In the genomic region with DNA sequence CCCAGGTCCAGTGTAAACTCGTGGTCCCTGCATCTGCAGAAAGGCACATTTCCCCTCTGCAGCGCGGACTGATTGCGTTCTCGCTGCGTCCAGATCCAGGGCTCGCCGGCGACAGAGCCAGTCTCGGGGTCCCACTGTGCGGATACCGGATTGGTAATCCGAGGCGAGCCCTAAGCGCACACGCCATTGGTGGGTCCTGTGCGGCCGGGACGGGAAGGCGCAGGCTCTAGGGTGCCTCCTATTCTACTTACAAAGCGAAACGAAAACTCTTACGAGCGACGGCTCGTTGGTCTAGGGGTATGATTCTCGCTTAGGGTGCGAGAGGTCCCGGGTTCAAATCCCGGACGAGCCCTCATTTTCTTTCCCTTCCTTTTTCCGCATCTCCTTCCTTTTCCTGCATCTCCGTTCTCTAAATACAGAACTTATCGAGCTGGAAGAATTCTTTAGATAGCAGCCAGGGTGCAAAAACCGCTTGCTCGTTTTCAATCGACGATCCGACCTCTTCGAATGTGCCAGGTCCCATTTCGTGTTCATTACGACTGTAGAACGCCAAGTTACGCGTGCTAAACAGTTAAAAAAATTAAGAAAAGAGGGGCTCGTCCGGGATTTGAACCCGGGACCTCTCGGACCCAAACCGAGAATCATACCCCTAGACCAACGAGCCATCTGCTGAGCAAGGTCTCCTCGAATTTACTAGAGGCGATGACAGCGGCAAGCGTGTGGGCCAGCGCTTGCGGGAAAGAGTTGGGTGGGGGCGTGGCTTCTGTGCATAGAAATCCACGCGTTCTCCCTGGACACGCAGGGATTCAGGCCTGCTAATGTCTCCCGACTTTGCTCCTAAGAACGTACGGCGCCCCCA, we compare ENCODE assay signal across 1 cellular context.
TF ChIP-seq lines count a peak whose summit lies in the region.

No MANE protein-coding gene starts in this region.

TF ChIP-seq in HepG2, 621 proteins besides CTCF, POLR2A, EP300 and RAD21 (continued from another document):
- TF ChIP-seq, protein P1, sequence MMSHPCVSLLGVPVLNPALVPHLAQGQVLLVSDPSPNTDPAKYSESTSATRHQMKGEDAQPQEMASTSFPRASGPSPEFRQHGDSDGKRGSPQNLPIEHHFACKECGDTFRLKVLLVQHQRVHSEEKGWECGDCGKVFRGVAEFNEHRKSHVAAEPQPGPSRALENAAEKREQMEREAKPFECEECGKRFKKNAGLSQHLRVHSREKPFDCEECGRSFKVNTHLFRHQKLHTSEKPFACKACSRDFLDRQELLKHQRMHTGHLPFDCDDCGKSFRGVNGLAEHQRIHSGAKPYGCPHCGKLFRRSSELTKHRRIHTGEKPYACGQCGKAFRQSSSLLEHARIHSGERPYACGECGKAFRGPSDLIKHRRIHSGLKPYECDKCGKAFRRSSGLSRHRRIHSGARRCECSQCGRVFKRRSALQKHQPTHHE (CRISPR knock-in tag; IDR thresholded peaks at IDR 0.05; ENCODE audit: borderline replicate concordance) = no peak
- TF ChIP-seq ZMYM4 (CRISPR knock-in tag; IDR thresholded peaks at IDR 0.05) (peak; percentile 41; the same call in 1 of the 2 replicates), ZFY (CRISPR knock-in tag; IDR thresholded peaks at IDR 0.05) (no peak), RNF219 (CRISPR knock-in tag; IDR thresholded peaks at IDR 0.05) (no peak), ZNF607 (CRISPR knock-in tag; IDR thresholded peaks at IDR 0.05; ENCODE audit: borderline replicate concordance) (no peak), NCOA2 (CRISPR knock-in tag; IDR thresholded peaks at IDR 0.05) (peak; percentile 32), ZNF780A (CRISPR knock-in tag; IDR thresholded peaks at IDR 0.05) (no peak; the same call in 1 of the 2 replicates), ZNF512 (CRISPR knock-in tag; IDR thresholded peaks at IDR 0.05) (no peak), ZSCAN20 (CRISPR knock-in tag; IDR thresholded peaks at IDR 0.05; ENCODE audit: borderline replicate concordance) (no peak; the same call in 1 of the 2 replicates)
- TF ChIP-seq, protein P2, sequence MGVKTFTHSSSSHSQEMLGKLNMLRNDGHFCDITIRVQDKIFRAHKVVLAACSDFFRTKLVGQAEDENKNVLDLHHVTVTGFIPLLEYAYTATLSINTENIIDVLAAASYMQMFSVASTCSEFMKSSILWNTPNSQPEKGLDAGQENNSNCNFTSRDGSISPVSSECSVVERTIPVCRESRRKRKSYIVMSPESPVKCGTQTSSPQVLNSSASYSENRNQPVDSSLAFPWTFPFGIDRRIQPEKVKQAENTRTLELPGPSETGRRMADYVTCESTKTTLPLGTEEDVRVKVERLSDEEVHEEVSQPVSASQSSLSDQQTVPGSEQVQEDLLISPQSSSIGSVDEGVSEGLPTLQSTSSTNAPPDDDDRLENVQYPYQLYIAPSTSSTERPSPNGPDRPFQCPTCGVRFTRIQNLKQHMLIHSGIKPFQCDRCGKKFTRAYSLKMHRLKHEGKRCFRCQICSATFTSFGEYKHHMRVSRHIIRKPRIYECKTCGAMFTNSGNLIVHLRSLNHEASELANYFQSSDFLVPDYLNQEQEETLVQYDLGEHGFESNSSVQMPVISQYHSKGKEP (CRISPR knock-in tag; IDR thresholded peaks at IDR 0.05) = no peak
